11 cellular contexts compared by ENCODE assay signal in the genomic region with DNA sequence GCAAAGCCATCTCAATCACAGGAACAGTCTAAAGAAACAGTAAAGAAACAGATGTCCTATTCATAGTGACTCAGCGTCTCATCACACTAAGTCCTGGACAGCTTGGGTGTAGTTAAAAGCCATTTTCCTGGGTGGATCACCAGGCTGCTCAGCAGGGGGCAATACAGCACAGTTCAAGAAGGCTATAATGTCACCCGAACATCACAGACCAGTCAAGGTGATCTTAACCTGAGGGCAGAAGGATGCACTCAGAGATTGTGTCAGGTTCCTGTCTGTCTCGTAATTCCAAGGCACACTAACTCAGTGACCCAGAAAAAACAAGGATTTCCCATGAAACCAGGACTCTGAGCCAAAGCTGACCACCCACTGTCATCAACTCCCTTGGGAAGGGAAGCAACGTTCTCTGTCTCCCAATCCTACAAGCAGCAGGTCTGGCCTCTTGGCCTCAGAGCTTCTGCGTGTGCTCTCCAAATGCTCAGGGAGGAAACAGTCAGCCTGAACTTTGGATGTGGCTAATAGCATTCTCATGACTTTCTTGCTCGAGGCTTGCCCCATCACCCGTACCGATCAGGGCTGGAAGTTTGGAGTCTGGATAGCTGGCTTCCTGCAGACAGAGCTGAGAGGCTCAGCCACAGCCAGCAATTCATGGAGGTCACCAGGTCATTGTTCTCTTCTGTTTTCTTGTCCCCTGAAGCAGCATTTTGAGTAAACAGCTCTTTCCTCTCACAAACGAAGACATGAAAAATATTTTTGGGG.
DNase-seq lines count a peak whose midpoint lies in the region; ATAC-seq and TF ChIP-seq lines count a peak whose summit lies in the region.
"Had no signal": no experiment of that assay in that cellular context is flagged by ENCODE, and none has a peak within 500 bp of the region (broad histone marks: within the 10 kb centered on the region; RNA-seq: fewer than 3 reads in every experiment).

No MANE protein-coding gene starts in this region.

- no peaks in the 10 kb centered on the region for H3K36me3 ChIP-seq in HEK293 (ENCODE audit: control insufficient read depth in 2 of 2, insufficient read depth in 1 of 2, low read length in 2 of 2)

- CTCF ChIA-PET in HEK293 (lab: Yijun Ruan, JAX), result interaction anchor here (0.6 to 1.4 kb wide), 4 partner anchors 28 to 261 kb away, joined by 3 to 6 read pairs (median 4); no protein-coding TSS in a partner anchor

- in situ Hi-C loops in astrocyte of the spinal cord (cut with HindIII; ENCODE audit: low sequenced_read_pairs), result no loop called here

- no peaks in the 10 kb centered on the region for H3K4me1 ChIP-seq in HEK293 (ENCODE audit: control insufficient read depth, insufficient read depth, low read length)

- H3K27ac ChIP-seq in HEK293 (ENCODE audit: extremely low read depth, low read depth, low read length), result no peak overlapping the region

- H3K4me3 ChIP-seq in HEK293 (ENCODE audit: low read depth, low read length) (no peak overlapping the region), astrocyte of the spinal cord (ENCODE audit: low read depth, low read length) (no peak overlapping the region)

- DNase-seq in A172 (ENCODE audit: low spot score) (peak; percentile 65), astrocyte of the spinal cord (ENCODE audit: low read depth, low spot score) (peak; percentile 62), islet precursor cell (peak; percentile 91), GM19240 (ENCODE audit: insufficient read length, low spot score) (no peak), RPMI8226 (no peak), epidermal melanocyte (ENCODE audit: insufficient read length, low spot score) (no peak)
- DNase-seq: activated B cell treated with CpG ODN at 0.5 μM for 24 hours; CD8-positive, alpha-beta memory T cell; NCI-H1048 had no signal

- no peak for ATAC-seq in GM19467 (IDR thresholded peaks at IDR 0.05; ENCODE audit: unreplicated experiment)

- TF ChIP-seq CTCF in HEK293 (tag by site-specific recombination; IDR thresholded peaks at IDR 0.05) (peak; percentile 33; the same call in 1 of the 2 replicates), astrocyte of the spinal cord (IDR thresholded peaks at IDR 0.05; ENCODE audit: low read depth, low read length) (peak; percentile 29)

- H3K9me3 ChIP-seq in HEK293 (ENCODE audit: control insufficient read depth, insufficient read depth, low read depth, low read length), result no peaks in the 10 kb centered on the region

- POLR2A ChIA-PET in HEK293 (lab: Yijun Ruan, JAX), result no interaction called here

TF ChIP-seq in HEK293, 187 proteins besides CTCF, POLR2A, EP300 and RAD21:
- TF ChIP-seq ZBTB11 (tag by site-specific recombination; conservative IDR thresholded peaks at IDR 0.05; ENCODE audit: low read depth) (no peak), ZNF654 (tag by site-specific recombination; IDR thresholded peaks at IDR 0.05; ENCODE audit: low read depth) (0 out of 2 replicates have a peak, but pooled peaks have one; percentile 3)

Comparison
In these comparisons a context has a peak if more than half of its experiments do, and no peak if none do; other contexts are left out.
1. DNase-seq: peak in A172 (single experiment), astrocyte of the spinal cord (single experiment) and islet precursor cell (single experiment); none in GM19240 (single experiment), RPMI8226 (single experiment) and epidermal melanocyte (single experiment).